Comparison of ENCODE assay signal across 2 cellular contexts in genomic region chr3:69665026-69665739, GRCh38.
TF ChIP-seq lines count a peak whose summit lies in the region.

No MANE protein-coding gene starts in this region.

TF ChIP-seq in H1, 55 proteins besides CTCF, POLR2A, EP300 and RAD21 (continued from another document):
- TF ChIP-seq SP2 (IDR thresholded peaks at IDR 0.05; ENCODE audit: low read length): no peak
- no peak for TF ChIP-seq ZNF274 (IDR thresholded peaks at IDR 0.05; ENCODE audit: borderline replicate concordance, extremely low read depth, low read length)
- TF ChIP-seq GTF2F1 (IDR thresholded peaks at IDR 0.05; ENCODE audit: borderline replicate concordance, low read depth, low read length): no peak
- no peak for TF ChIP-seq YY1 (IDR thresholded peaks at IDR 0.05; ENCODE audit: low read depth, low read length)
- TF ChIP-seq TCF12 (IDR thresholded peaks at IDR 0.05; ENCODE audit: low read depth, low read length): no peak
- TF ChIP-seq, protein P1, sequence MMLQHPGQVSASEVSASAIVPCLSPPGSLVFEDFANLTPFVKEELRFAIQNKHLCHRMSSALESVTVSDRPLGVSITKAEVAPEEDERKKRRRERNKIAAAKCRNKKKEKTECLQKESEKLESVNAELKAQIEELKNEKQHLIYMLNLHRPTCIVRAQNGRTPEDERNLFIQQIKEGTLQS (IDR thresholded peaks at IDR 0.05; ENCODE audit: insufficient read depth, low read depth, low read length): no peak
- TF ChIP-seq EZH2 (IDR thresholded peaks at IDR 0.05; ENCODE audit: low read depth, low read length, severe bottlenecking): no peak
- no peak for TF ChIP-seq TEAD4 (IDR thresholded peaks at IDR 0.05; ENCODE audit: low read depth, low read length)
- TF ChIP-seq NANOG (IDR thresholded peaks at IDR 0.05; ENCODE audit: insufficient read depth, low read depth, low read length, poor library complexity, severe bottlenecking): no peak
- no peak for TF ChIP-seq CREB1 (IDR thresholded peaks at IDR 0.05)
- no peak for TF ChIP-seq KDM4A (IDR thresholded peaks at IDR 0.05; ENCODE audit: low read depth, low read length, severe bottlenecking)

TF ChIP-seq in WTC11, 78 proteins besides CTCF, POLR2A, EP300 and RAD21 (continued from another document):
- TF ChIP-seq E2F4 (CRISPR knock-in tag; IDR thresholded peaks at IDR 0.05; ENCODE audit: borderline replicate concordance, low read depth) (no peak), EMX1 (CRISPR knock-in tag; IDR thresholded peaks at IDR 0.05) (no peak), JAZF1 (CRISPR knock-in tag; IDR thresholded peaks at IDR 0.05) (no peak), NFE2L1 (CRISPR knock-in tag; IDR thresholded peaks at IDR 0.05) (no peak), USF1 (CRISPR knock-in tag; IDR thresholded peaks at IDR 0.05) (no peak), ZNF671 (CRISPR knock-in tag; IDR thresholded peaks at IDR 0.05) (no peak), MAX (CRISPR knock-in tag; IDR thresholded peaks at IDR 0.05) (no peak), ZBTB21 (CRISPR knock-in tag; IDR thresholded peaks at IDR 0.05; ENCODE audit: borderline replicate concordance) (no peak)
